18 cellular contexts compared by ENCODE assay signal in genomic region chr21:45020629-45021427, GRCh38. TPM values are rescaled to one million over a fixed set of nuclear protein-coding genes. Genes with fewer than 3 reads are reported as not detected.
DNase-seq lines count a peak whose midpoint lies in the region; ATAC-seq and TF ChIP-seq lines count a peak whose summit lies in the region.
"Had no signal": no experiment of that assay in that cellular context is flagged by ENCODE, and none has a peak within 500 bp of the region (broad histone marks: within the 10 kb centered on the region; RNA-seq: fewer than 3 reads in every experiment).

No MANE protein-coding gene starts in this region.

- peak in 1 of 4 donors; percentile 33 for ATAC-seq in psoas muscle
- ATAC-seq in HG03520 (IDR thresholded peaks at IDR 0.05; ENCODE audit: unreplicated experiment), result no peak
- ATAC-seq in HG03432 (IDR thresholded peaks at IDR 0.05; ENCODE audit: unreplicated experiment), result no peak
- no peak for ATAC-seq in GM18498 (IDR thresholded peaks at IDR 0.05; ENCODE audit: unreplicated experiment)

- H3K4me1 ChIP-seq in ascending aorta (peaks cover 8 to 29% of the 10 kb centered on the region in 2 donors), liver (ENCODE audit: control insufficient read depth in 4 of 4, insufficient read depth in 4 of 4, low read length in 3 of 4) (peaks cover 0 to 4% (median under 1%) of the 10 kb centered on the region in 4 donors), psoas muscle (no peaks in the 10 kb centered on the region)

- 75% methylated on average over 28 of the region's 28 CpGs for WGBS in liver
- WGBS in psoas muscle, 3 donors, result 60 to 70% (median 64%) methylated on average over 28 of the region's 28 CpGs

- H3K27me3 ChIP-seq in ascending aorta (no peaks in the 10 kb centered on the region), liver (ENCODE audit: control insufficient read depth in 4 of 4, insufficient read depth in 4 of 4, low read length in 3 of 4) (no peaks in the 10 kb centered on the region), psoas muscle (ENCODE audit: insufficient read depth in 3 of 3, low read length in 2 of 3) (peaks cover 0 to 2% (median 0%) of the 10 kb centered on the region in 3 donors)
- H3K27me3 ChIP-seq: adrenal gland had no signal

- H3K4me3 ChIP-seq in ascending aorta (no peak overlapping the region), liver (ENCODE audit: low read depth in 1 of 3, low read length in 3 of 3) (no peak overlapping the region), psoas muscle (no peak overlapping the region)
- H3K4me3 ChIP-seq: adrenal gland, cardiac muscle cell, upper lobe of left lung had no signal

- no peak for TF ChIP-seq CTCF in ascending aorta (IDR thresholded peaks at IDR 0.05)
- TF ChIP-seq CTCF in liver (IDR thresholded peaks at IDR 0.05; ENCODE audit: low read depth, low read length, missing input control), result no peak
- no peak for TF ChIP-seq CTCF in psoas muscle (IDR thresholded peaks at IDR 0.05)

- no peaks in the 10 kb centered on the region for H3K36me3 ChIP-seq in ascending aorta
- H3K36me3 ChIP-seq in liver (ENCODE audit: control insufficient read depth in 4 of 4, insufficient read depth in 3 of 4, low read depth in 1 of 4, low read length in 3 of 4), result no peaks in the 10 kb centered on the region
- H3K36me3 ChIP-seq in psoas muscle (ENCODE audit: insufficient read depth in 1 of 2, low read depth in 1 of 2), result no peaks in the 10 kb centered on the region
- H3K36me3 ChIP-seq: adrenal gland, cardiac muscle cell, upper lobe of left lung had no signal

- peak in 1 of 2 donors; percentile 19 for TF ChIP-seq RAD21 in liver (IDR thresholded peaks at IDR 0.05)

- peaks cover 0 to 9% of the 10 kb centered on the region in 2 donors for H3K9me3 ChIP-seq in ascending aorta
- no peaks in the 10 kb centered on the region for H3K9me3 ChIP-seq in liver (ENCODE audit: control insufficient read depth in 4 of 4, low read length in 3 of 4)
- H3K9me3 ChIP-seq in psoas muscle, result no peaks in the 10 kb centered on the region
- H3K9me3 ChIP-seq: upper lobe of left lung had no signal

- DNase-seq in EH (ENCODE audit: low read depth), result peak; percentile 12
- DNase-seq in ascending aorta (ENCODE audit: low spot score in 2 of 2), result peak; percentile 8 to 64
- peak; percentile 24 to 66 for DNase-seq in psoas muscle
- DNase-seq in activated effector memory CD4-positive, alpha-beta T cell treated with Interleukin-2 at 50 U/mL for 16 hours, result no peak
- DNase-seq: activated CD4-positive, alpha-beta T cell treated with anti-CD3 and anti-CD28 coated beads for 48 hours; effector CD4-positive, alpha-beta T cell; immature natural killer cell; NCI-H1105 treated with DMSO at 0.1 percent for 48 hours; NCI-H524 treated with DMSO at 0.1 percent for 48 hours; stimulated activated naive CD4-positive, alpha-beta T cell; SW 1271 had no signal

- intact Hi-C loops in ascending aorta (cut with DNase I) (no loop called here), psoas muscle (cut with DNase I) (loop anchor here in 1 of 2 donors (1.0 kb wide), 1 partner anchor 23 kb away; no protein-coding TSS in a partner anchor)

- no peak overlapping the region for H3K9ac ChIP-seq in liver (ENCODE audit: low read depth in 1 of 2, low read length in 2 of 2)

- H3K27ac ChIP-seq in ascending aorta (peak overlapping the region; percentile 93 to 95), liver (ENCODE audit: low read depth in 1 of 2, low read length in 2 of 2) (no peak overlapping the region), psoas muscle (peak overlapping the region; percentile 20)
- H3K27ac ChIP-seq: cardiac muscle cell had no signal

TF ChIP-seq in liver, 16 proteins besides CTCF, POLR2A, EP300 and RAD21:
- peak; percentile 66 for TF ChIP-seq NR2F2 (IDR thresholded peaks at IDR 0.05)
- TF ChIP-seq JUND (IDR thresholded peaks at IDR 0.05), result no peak
- TF ChIP-seq YY1 (IDR thresholded peaks at IDR 0.05), result no peak
- TF ChIP-seq REST (IDR thresholded peaks at IDR 0.05), result no peak
- TF ChIP-seq RXRA (IDR thresholded peaks at IDR 0.05), result peak; percentile 54 to 74
- peak; percentile 32 for TF ChIP-seq SP1 (IDR thresholded peaks at IDR 0.05)
- TF ChIP-seq EGR1 (IDR thresholded peaks at IDR 0.05; ENCODE audit: low read depth in 2 of 2), result no peak
- TF ChIP-seq FOXA2 (IDR thresholded peaks at IDR 0.05), result no peak
- TF ChIP-seq FOXA1 (IDR thresholded peaks at IDR 0.05), result no peak

RNA-seq across cellular contexts. Expression of gene ADARB1, which starts 53.6 kb away (rescaled TPM):
- total RNA-seq in ascending aorta, result 82.9 TPM
- 1 to 10 TPM; 3.1 to 7.8 TPM for total RNA-seq in liver
- polyA plus RNA-seq in liver, result 1 to 10 TPM; 1.6 to 2.6 TPM
- 10 to 100 TPM in 2 of 4 donors, 1 to 10 TPM in 2; 6.9 to 22.7 (median 14.4) TPM for total RNA-seq in psoas muscle
- 1 to 10 TPM; 3.8 to 6.4 (median 4.1) TPM for polyA plus RNA-seq in psoas muscle

Comparison
In these comparisons a context has a peak if more than half of its experiments do, and no peak if none do; other contexts are left out.
1. H3K27ac ChIP-seq: peak in ascending aorta (2 of 2) and psoas muscle (single experiment); none in liver (0 of 2).